Comparison of ENCODE assay signal across 1 cellular context in the genomic region with DNA sequence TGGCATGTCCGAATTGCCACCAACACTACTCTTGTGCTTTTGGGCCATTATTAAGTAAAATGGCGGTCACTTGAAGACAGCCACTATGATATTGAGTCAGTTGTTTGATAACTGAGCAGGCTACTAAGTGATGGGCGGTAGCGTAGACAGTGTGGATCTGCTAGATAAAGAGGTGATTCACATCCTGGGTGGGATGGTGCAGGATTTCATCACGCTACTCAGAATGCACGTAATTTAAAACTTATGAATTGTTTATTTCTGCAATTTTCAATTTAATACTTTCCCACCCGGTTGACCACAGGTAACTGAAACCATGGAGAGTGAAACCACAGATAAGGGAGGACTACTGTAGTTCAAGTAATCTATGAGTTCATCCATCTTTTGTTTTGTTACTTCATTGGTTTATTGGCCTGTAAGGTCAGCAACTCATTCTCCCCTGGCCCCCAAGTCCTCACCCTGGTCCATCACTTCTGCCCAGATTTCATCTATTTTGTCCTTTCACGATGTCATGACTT.
TF ChIP-seq lines count a peak whose summit lies in the region.

No MANE protein-coding gene starts in this region.

TF ChIP-seq in GM12878, 131 proteins besides CTCF, POLR2A, EP300 and RAD21:
- no peak for TF ChIP-seq CREM (IDR thresholded peaks at IDR 0.05; ENCODE audit: low read depth)
- TF ChIP-seq, protein P1, sequence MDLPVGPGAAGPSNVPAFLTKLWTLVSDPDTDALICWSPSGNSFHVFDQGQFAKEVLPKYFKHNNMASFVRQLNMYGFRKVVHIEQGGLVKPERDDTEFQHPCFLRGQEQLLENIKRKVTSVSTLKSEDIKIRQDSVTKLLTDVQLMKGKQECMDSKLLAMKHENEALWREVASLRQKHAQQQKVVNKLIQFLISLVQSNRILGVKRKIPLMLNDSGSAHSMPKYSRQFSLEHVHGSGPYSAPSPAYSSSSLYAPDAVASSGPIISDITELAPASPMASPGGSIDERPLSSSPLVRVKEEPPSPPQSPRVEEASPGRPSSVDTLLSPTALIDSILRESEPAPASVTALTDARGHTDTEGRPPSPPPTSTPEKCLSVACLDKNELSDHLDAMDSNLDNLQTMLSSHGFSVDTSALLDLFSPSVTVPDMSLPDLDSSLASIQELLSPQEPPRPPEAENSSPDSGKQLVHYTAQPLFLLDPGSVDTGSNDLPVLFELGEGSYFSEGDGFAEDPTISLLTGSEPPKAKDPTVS (IDR thresholded peaks at IDR 0.05; ENCODE audit: low read depth, low read length): no peak
